Comparison of ENCODE assay signal across 8 cellular contexts in the genomic region with DNA sequence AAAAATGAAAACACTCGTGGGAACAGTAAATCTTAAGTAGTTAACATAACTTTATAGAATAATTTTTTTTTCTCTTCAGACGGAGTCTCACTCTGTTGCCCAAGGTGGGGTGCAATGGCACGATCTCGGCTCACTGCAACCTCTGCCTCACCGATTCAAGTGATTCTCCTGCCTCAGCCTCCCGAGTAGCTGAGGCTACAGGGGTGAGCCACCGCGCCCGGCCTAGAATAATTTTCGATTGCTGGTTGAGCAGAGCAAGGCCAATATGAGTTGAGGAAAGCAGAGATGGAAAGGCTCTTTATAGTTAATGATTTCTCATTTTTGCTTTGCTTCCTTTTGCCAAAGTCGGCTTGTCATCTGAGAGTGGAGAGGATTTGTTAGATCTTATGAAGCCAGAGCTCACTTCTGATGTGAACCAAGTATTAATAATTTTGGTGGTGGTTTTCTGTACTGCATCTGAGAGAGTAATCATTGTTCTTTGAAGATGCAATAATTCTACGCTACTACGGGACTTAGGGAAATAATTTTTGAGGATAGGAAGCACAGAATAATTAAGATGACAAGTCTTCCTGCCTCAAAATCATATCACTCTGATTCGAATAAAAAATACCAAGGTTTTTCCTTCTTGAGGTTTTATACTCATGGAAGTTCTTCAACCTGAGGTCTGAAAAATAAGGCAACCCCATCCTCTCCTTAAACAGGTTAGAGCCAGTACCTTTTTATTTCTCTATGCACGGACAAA. TPM values are rescaled to one million over a fixed set of nuclear protein-coding genes. Genes with fewer than 3 reads are reported as not detected.
DNase-seq lines count a peak whose midpoint lies in the region; TF ChIP-seq lines count a peak whose summit lies in the region.

No MANE protein-coding gene starts in this region.

- DNase-seq in GM03348 (ENCODE audit: low spot score) (peak; percentile 39), PC-9 (no peak), epithelial cell of proximal tubule (ENCODE audit: low read depth) (no peak), renal cortical epithelial cell (ENCODE audit: low read depth) (peak; percentile 32), DMS153 (lab: John Stamatoyannopoulos, UW) (no peak), GOT3 (lab: John Stamatoyannopoulos, UW) (no peak), GM20000 (ENCODE audit: low spot score) (no peak), epidermal melanocyte (ENCODE audit: insufficient read length, low spot score) (no peak)

- H3F3A ChIP-seq in PC-9 (ENCODE audit: insufficient read depth, low read depth): peaks cover 14% of the 10 kb centered on the region; the same call in 1 of the 2 replicates

- CTCF ChIA-PET in PC-9 (lab: Charles Lee): no interaction called here

- H3K4me3 ChIP-seq in PC-9 (peak overlapping the region; percentile 79), epithelial cell of proximal tubule (ENCODE audit: low read depth, low read length) (peak overlapping the region; percentile 85)

- H3K4me2 ChIP-seq in PC-9: peak overlapping the region; percentile 87

- POLR2A ChIA-PET in PC-9 (lab: Charles Lee; ENCODE audit: unreplicated experiment): interaction anchor here (0.6 to 1.0 kb wide), 2 partner anchors 10 to 123 kb away, joined by 3 read pairs; no protein-coding TSS in a partner anchor

- no TSS peak for BruUV-seq in PC-9 (replicated peaks; lab: Mats Ljungman, UMichigan)

- no peaks in the 10 kb centered on the region for H3K27me3 ChIP-seq in PC-9 (ENCODE audit: insufficient read depth, low read depth)

- H3K27ac ChIP-seq in PC-9: peak overlapping the region; percentile 90

- no peaks in the 10 kb centered on the region for H3K9me3 ChIP-seq in PC-9 (ENCODE audit: insufficient read depth, low read depth)

- no peaks in the 10 kb centered on the region for H3K9me2 ChIP-seq in PC-9 (ENCODE audit: insufficient read depth)

- H3K36me3 ChIP-seq in PC-9 (ENCODE audit: low read depth): no peaks in the 10 kb centered on the region

- peak overlapping the region; percentile 99 for H2AFZ ChIP-seq in PC-9

- TF ChIP-seq CTCF in PC-9 (conservative IDR thresholded peaks at IDR 0.05): no peak; the same call in 1 of the 2 replicates
- TF ChIP-seq CTCF in epithelial cell of proximal tubule (conservative IDR thresholded peaks at IDR 0.05; ENCODE audit: low read depth, low read length): no peak
- no peak for TF ChIP-seq CTCF in GM20000 (IDR thresholded peaks at IDR 0.05; ENCODE audit: extremely low read depth, missing control alignments)

- peaks cover 31% of the 10 kb centered on the region for H3K79me2 ChIP-seq in PC-9 (ENCODE audit: low read depth)

- peaks cover 24% of the 10 kb centered on the region; the same call in 1 of the 2 replicates for H3K4me1 ChIP-seq in PC-9 (replicated peaks; ENCODE audit: insufficient read depth)

- intact Hi-C loops in PC-9 (cut with micrococcal nuclease; ENCODE audit: unreplicated experiment): loop anchor here (5.0 kb wide), 1 partner anchor 70 kb away; no protein-coding TSS in a partner anchor

- peaks cover 4% of the 10 kb centered on the region; the same call in 1 of the 2 replicates for H4K20me1 ChIP-seq in PC-9 (ENCODE audit: insufficient read depth)

RNA-seq across cellular contexts. Expression of gene GOLM2, which starts 1.5 kb away (rescaled TPM):
- total RNA-seq in PC-9 (2021): 89.6 and 120 TPM in 2 replicates
- total RNA-seq in epithelial cell of proximal tubule: 22.9 and 36.5 TPM in 2 replicates
- 67.2 and 83.7 TPM in 2 replicates for total RNA-seq in renal cortical epithelial cell

Comparison
In these comparisons a context has a peak if more than half of its experiments do, and no peak if none do; other contexts are left out.
1. DNase-seq: peak in GM03348 (single experiment) and renal cortical epithelial cell (single experiment); none in PC-9 (0 of 2), epithelial cell of proximal tubule (single experiment), DMS153 (single experiment), GOT3 (single experiment), GM20000 (single experiment) and epidermal melanocyte (single experiment).